ENCODE assay signal across 9 cellular contexts in genomic region chr3:179961081-179962078, GRCh38.
A peak's percentile ranks its signal among the peaks of the same experiment; 100 is the strongest.
DNase-seq lines count a peak whose midpoint lies in the region; ATAC-seq and TF ChIP-seq lines count a peak whose summit lies in the region.
"Had no signal": no experiment of that assay in that cellular context is flagged by ENCODE, and none has a peak within 500 bp of the region (broad histone marks: within the 10 kb centered on the region; RNA-seq: fewer than 3 reads in every experiment).

No MANE protein-coding gene starts in this region.

- 50 to 53% methylated on average over 11 of the region's 11 CpGs for WGBS in transverse colon (ENCODE audit: low coverage in 1 of 2), 2 donors
- WGBS in right lobe of liver (ENCODE audit: insufficient coverage, low coverage, low lambda C conversion rate, missing lambda C conversion rate) = 46% methylated on average over 11 of the region's 11 CpGs

- TF ChIP-seq CTCF in transverse colon (IDR thresholded peaks at IDR 0.05) (no peak), right lobe of liver (IDR thresholded peaks at IDR 0.05) (no peak)

- intact Hi-C loops in left cardiac atrium (cut with DNase I) (no loop called here), transverse colon (cut with DNase I; ENCODE audit: low total_unique reads) (no loop called here), right lobe of liver (cut with DNase I) (no loop called here), Right ventricle myocardium inferior (cut with DNase I) (no loop called here)

- H3K36me3 ChIP-seq in transverse colon (no peaks in the 10 kb centered on the region), right lobe of liver (no peaks in the 10 kb centered on the region)

- H3K27ac ChIP-seq in transverse colon = no peak overlapping the region
- H3K27ac ChIP-seq in right lobe of liver = no peak overlapping the region

- no peak overlapping the region for H3K4me3 ChIP-seq in transverse colon
- no peak overlapping the region for H3K4me3 ChIP-seq in right lobe of liver

- H3K9me3 ChIP-seq in transverse colon = no peaks in the 10 kb centered on the region
- H3K9me3 ChIP-seq in right lobe of liver = no peaks in the 10 kb centered on the region

- TF ChIP-seq EP300 in transverse colon (IDR thresholded peaks at IDR 0.05; ENCODE audit: low read depth) = no peak

- peak; percentile 69 for DNase-seq in Caki2 (ENCODE audit: low read depth)
- DNase-seq in NCI-H345 (lab: John Stamatoyannopoulos, UW) = peak; percentile 57
- no peak for DNase-seq in left cardiac atrium
- DNase-seq in transverse colon = no peak
- DNase-seq in right lobe of liver = no peak
- DNase-seq in Right ventricle myocardium inferior (ENCODE audit: missing footprints) = no peak

- H3K4me1 ChIP-seq in transverse colon (no peaks in the 10 kb centered on the region), right lobe of liver (no peaks in the 10 kb centered on the region)

- in situ Hi-C loops in Caki2 (cut with HindIII; ENCODE audit: low pct_unique_long_range_greater_than_20kb, low sequenced_read_pairs) (no loop called here), transverse colon (cut with MboI; ENCODE audit: low pct_ligation_motif_present in 1 of 4, low pct_unique_long_range_greater_than_20kb in 1 of 4, low sequenced_read_pairs in 3 of 4) (no loop called here)

- ATAC-seq in GM19351 (IDR thresholded peaks at IDR 0.05; ENCODE audit: unreplicated experiment) (peak; percentile 75), HG03039 (IDR thresholded peaks at IDR 0.05; ENCODE audit: unreplicated experiment) (peak; percentile 71), left cardiac atrium (no peak), right lobe of liver (no peak), Right ventricle myocardium inferior (no peak)
- ATAC-seq: left lobe of liver had no signal

- no peak for TF ChIP-seq POLR2A in transverse colon (IDR thresholded peaks at IDR 0.05)
- no peak for TF ChIP-seq POLR2A in right lobe of liver (IDR thresholded peaks at IDR 0.05)

- no peaks in the 10 kb centered on the region for H3K27me3 ChIP-seq in transverse colon
- H3K27me3 ChIP-seq in right lobe of liver = no peaks in the 10 kb centered on the region

Comparison
In these comparisons a context has a peak if more than half of its experiments do, and no peak if none do; other contexts are left out.
1. DNase-seq: peak in Caki2 (single experiment) and NCI-H345 (single experiment); none in left cardiac atrium (single experiment), transverse colon (single experiment), right lobe of liver (0 of 3) and Right ventricle myocardium inferior (single experiment).
2. ATAC-seq: peak in GM19351 (single experiment) and HG03039 (single experiment); none in left cardiac atrium (0 of 2), right lobe of liver (0 of 4) and Right ventricle myocardium inferior (single experiment).